Comparison of ENCODE assay signal across 8 cellular contexts in genomic region chr22:38262051-38262795, GRCh38. TPM values are rescaled to one million over a fixed set of nuclear protein-coding genes. Genes with fewer than 3 reads are reported as not detected.
DNase-seq lines count a peak whose midpoint lies in the region; ATAC-seq and TF ChIP-seq lines count a peak whose summit lies in the region.

No MANE protein-coding gene starts in this region.

- peaks cover 13% of the 10 kb centered on the region for H3K36me3 Mint-ChIP-seq in neural progenitor cell

- H3K4me1 Mint-ChIP-seq in neural progenitor cell = peaks cover 54% of the 10 kb centered on the region

- peaks cover 0 to 20% (median 3%) of the 10 kb centered on the region in 4 donors for H3K36me3 ChIP-seq in esophagus muscularis mucosa
- H3K36me3 ChIP-seq in neural progenitor cell = no peaks in the 10 kb centered on the region

- H3K4me1 ChIP-seq in esophagus muscularis mucosa = peaks cover 87 to 99% (median 91%) of the 10 kb centered on the region in 4 donors
- H3K4me1 ChIP-seq in neural progenitor cell = peaks cover 41% of the 10 kb centered on the region

- no peak for TF ChIP-seq POLR2A in esophagus muscularis mucosa (IDR thresholded peaks at IDR 0.05; ENCODE audit: low read depth)

- H3K9me3 Mint-ChIP-seq in neural progenitor cell = no peaks in the 10 kb centered on the region

- H2AFZ ChIP-seq in neural progenitor cell (replicated peaks) = no peak overlapping the region

- DNase-seq in C1 segment of cervical spinal cord (lab: John Stamatoyannopoulos, UW) (peak in 10 of 14 donors; percentile 40 to 78 (median 56)), HuH-7 (ENCODE audit: low spot score) (peak; percentile 85), esophagus muscularis mucosa (ENCODE audit: extremely low spot score) (no peak), neural progenitor cell (ENCODE audit: low spot score) (peak; percentile 65), dedifferentiated amniotic fluid mesenchymal stem cell (ENCODE audit: extremely low spot score) (no peak)
- DNase-seq in activated CD8-positive, alpha-beta memory T cell treated with anti-CD3 and anti-CD28 coated beads for 24 hours = peak; percentile 63

- peak overlapping the region; percentile 55 for H3K27ac Mint-ChIP-seq in neural progenitor cell

- ATAC-seq in HG02973 (IDR thresholded peaks at IDR 0.05; ENCODE audit: unreplicated experiment) = no peak
- no peak for ATAC-seq in HG03025 (IDR thresholded peaks at IDR 0.05; ENCODE audit: low FRiP score, unreplicated experiment)

- H3K4me2 ChIP-seq in neural progenitor cell = peak overlapping the region; percentile 65

- no peaks in the 10 kb centered on the region for H3K27me3 ChIP-seq in esophagus muscularis mucosa
- no peaks in the 10 kb centered on the region for H3K27me3 ChIP-seq in neural progenitor cell

- H3K27ac ChIP-seq in esophagus muscularis mucosa (replicated peaks in 1 of 4) (peak overlapping the region; percentile 83 to 91 (median 88)), neural progenitor cell (peak overlapping the region; percentile 85)

- peaks cover 66% of the 10 kb centered on the region for H4K20me1 ChIP-seq in neural progenitor cell (ENCODE audit: low read depth)

- WGBS in esophagus muscularis mucosa = 75% methylated on average over 19 of the region's 20 CpGs

- peaks cover 93% of the 10 kb centered on the region for H3K79me2 ChIP-seq in neural progenitor cell (ENCODE audit: low read depth)

- no peaks in the 10 kb centered on the region for H3K9me3 ChIP-seq in esophagus muscularis mucosa
- no peaks in the 10 kb centered on the region for H3K9me3 ChIP-seq in neural progenitor cell (ENCODE audit: low read depth)

- no peak overlapping the region for H3K9ac ChIP-seq in neural progenitor cell

- no peaks in the 10 kb centered on the region for H3K27me3 Mint-ChIP-seq in neural progenitor cell (ENCODE audit: insufficient read depth, low read depth)

- H3K4me3 ChIP-seq in esophagus muscularis mucosa = no peak overlapping the region
- H3K4me3 ChIP-seq in neural progenitor cell = no peak overlapping the region

- TF ChIP-seq CTCF in esophagus muscularis mucosa (IDR thresholded peaks at IDR 0.05) = peak; percentile 44 to 61 (median 51)
- peak; percentile 63 for TF ChIP-seq CTCF in neural progenitor cell (IDR thresholded peaks at IDR 0.05)

- no peak overlapping the region for H3K4me3 Mint-ChIP-seq in neural progenitor cell

- intact Hi-C loops in esophagus muscularis mucosa (cut with DNase I) = loop anchor here (10.0 kb wide), 1 partner anchor 93 kb away; no protein-coding TSS in a partner anchor

- H3F3A ChIP-seq in neural progenitor cell (ENCODE audit: low read depth) = peaks cover 39% of the 10 kb centered on the region

- TF ChIP-seq EP300 in esophagus muscularis mucosa (IDR thresholded peaks at IDR 0.05) = no peak

RNA-seq across cellular contexts. Expression of gene TMEM184B, which starts 10.6 kb away (rescaled TPM):
- total RNA-seq in esophagus muscularis mucosa (100 to 1,000 TPM in 1 of 4 donors, 10 to 100 TPM in 3; 39.4 to 108 (median 75.3) TPM), neural progenitor cell (ENCODE audit: low replicate concordance) (26.5 and 43.3 TPM in 2 replicates)

RNA-seq across cellular contexts. Expression of gene CSNK1E, which starts 55.0 kb away (rescaled TPM):
- total RNA-seq in esophagus muscularis mucosa = 100 to 1,000 TPM in 1 of 4 donors, 10 to 100 TPM in 3; 67.9 to 102 (median 91.7) TPM
- total RNA-seq in neural progenitor cell (ENCODE audit: low replicate concordance) = 106 and 205 TPM in 2 replicates

Comparison
In these comparisons a context has a peak if more than half of its experiments do, and no peak if none do; other contexts are left out.
1. DNase-seq: peak in C1 segment of cervical spinal cord (10 of 14), HuH-7 (single experiment), activated CD8-positive, alpha-beta memory T cell treated with anti-CD3 and anti-CD28 coated beads for 24 hours (single experiment) and neural progenitor cell (single experiment); none in esophagus muscularis mucosa (single experiment) and dedifferentiated amniotic fluid mesenchymal stem cell (single experiment).